ENCODE assay signal across 8 cellular contexts in genomic region chr19:11481777-11482383, GRCh38. TPM values are rescaled to one million over a fixed set of nuclear protein-coding genes. Genes with fewer than 3 reads are reported as not detected.
DNase-seq lines count a peak whose midpoint lies in the region; ATAC-seq and TF ChIP-seq lines count a peak whose summit lies in the region.

No MANE protein-coding gene starts in this region.

- H3K36me3 ChIP-seq in kidney epithelial cell (ENCODE audit: control insufficient read depth, insufficient read depth, low read length), result no peaks in the 10 kb centered on the region

- peak overlapping the region; percentile 4 for H3K27ac Mint-ChIP-seq in central memory CD8-positive, alpha-beta T cell (ENCODE audit: low read depth)

- H3K27ac ChIP-seq in VCaP, result peak overlapping the region; percentile 83

- peaks cover 32% of the 10 kb centered on the region for H3K27me3 Mint-ChIP-seq in central memory CD8-positive, alpha-beta T cell

- TF ChIP-seq CTCF in VCaP (conservative IDR thresholded peaks at IDR 0.05) (no peak), kidney epithelial cell (IDR thresholded peaks at IDR 0.05; ENCODE audit: insufficient read depth, low read length, poor library complexity, severe bottlenecking) (no peak)

- ATAC-seq in GM18502 (IDR thresholded peaks at IDR 0.05; ENCODE audit: poor library complexity, unreplicated experiment) (peak; percentile 68), HG03045 (IDR thresholded peaks at IDR 0.05; ENCODE audit: unreplicated experiment) (peak; percentile 52)
- ATAC-seq in central memory CD8-positive, alpha-beta T cell (replicated peaks; ENCODE audit: extremely low read depth, poor library complexity, severe bottlenecking), result peak; percentile 56

- peaks cover 22% of the 10 kb centered on the region for H3K4me1 Mint-ChIP-seq in central memory CD8-positive, alpha-beta T cell

- H3K4me3 Mint-ChIP-seq in central memory CD8-positive, alpha-beta T cell, result peak overlapping the region; percentile 69

- H3K36me3 Mint-ChIP-seq in central memory CD8-positive, alpha-beta T cell (ENCODE audit: insufficient read depth), result peaks cover 16% of the 10 kb centered on the region

- no peaks in the 10 kb centered on the region for H3K9me3 Mint-ChIP-seq in central memory CD8-positive, alpha-beta T cell

- H3K27me3 ChIP-seq in kidney epithelial cell (ENCODE audit: control insufficient read depth, insufficient read depth, low read length), result peaks cover 53% of the 10 kb centered on the region

- H3K4me3 ChIP-seq in kidney epithelial cell (ENCODE audit: low read depth, low read length), result peak overlapping the region; percentile 26

- DNase-seq in NCI-H2171 (lab: John Stamatoyannopoulos, UW) (peak; percentile 84), kidney epithelial cell (ENCODE audit: low read depth) (no peak), cortex of kidney (lab: John Stamatoyannopoulos, UW) (no peak)
- no peak for DNase-seq in central memory CD8-positive, alpha-beta T cell (ENCODE audit: low spot score in 2 of 2)
- peak; percentile 92 for DNase-seq in stimulated activated CD4-positive, alpha-beta T cell treated with anti-CD3 and anti-CD28 coated beads, Interleukin-1b, Interleukin-23, amount 100 ng/mL, for 48 hours

RNA-seq across cellular contexts. Expression of gene ELAVL3, which starts 1.0 kb away (rescaled TPM):
- not detected in 2 replicates for total RNA-seq in kidney epithelial cell

RNA-seq across cellular contexts. Expression of gene ZNF653, which starts 23.8 kb away (rescaled TPM):
- 6.6 and 20.5 TPM in 2 replicates for total RNA-seq in kidney epithelial cell

RNA-seq across cellular contexts. Expression of gene PRKCSH, which starts 46.4 kb away (rescaled TPM):
- 269 TPM in 2 replicates for total RNA-seq in kidney epithelial cell

RNA-seq across cellular contexts. Expression of gene ODAD3, which starts 47.0 kb away (rescaled TPM):
- 0.07 and 0.29 TPM in 2 replicates for total RNA-seq in kidney epithelial cell

RNA-seq across cellular contexts. Expression of gene ECSIT, which starts 47.1 kb away (rescaled TPM):
- 37.4 and 40.0 TPM in 2 replicates for total RNA-seq in kidney epithelial cell

Comparison
In these comparisons a context has a peak if more than half of its experiments do, and no peak if none do; other contexts are left out.
1. DNase-seq: peak in NCI-H2171 (single experiment) and stimulated activated CD4-positive, alpha-beta T cell treated with anti-CD3 and anti-CD28 coated beads, Interleukin-1b, Interleukin-23, amount 100 ng/mL, for 48 hours (single experiment); none in central memory CD8-positive, alpha-beta T cell (0 of 2), kidney epithelial cell (single experiment) and cortex of kidney (single experiment).
2. Peak in every context shown above with its lines, with median percentiles within 50 percentile points of each other: ATAC-seq.